ENCODE assay signal across 8 cellular contexts in the genomic region with DNA sequence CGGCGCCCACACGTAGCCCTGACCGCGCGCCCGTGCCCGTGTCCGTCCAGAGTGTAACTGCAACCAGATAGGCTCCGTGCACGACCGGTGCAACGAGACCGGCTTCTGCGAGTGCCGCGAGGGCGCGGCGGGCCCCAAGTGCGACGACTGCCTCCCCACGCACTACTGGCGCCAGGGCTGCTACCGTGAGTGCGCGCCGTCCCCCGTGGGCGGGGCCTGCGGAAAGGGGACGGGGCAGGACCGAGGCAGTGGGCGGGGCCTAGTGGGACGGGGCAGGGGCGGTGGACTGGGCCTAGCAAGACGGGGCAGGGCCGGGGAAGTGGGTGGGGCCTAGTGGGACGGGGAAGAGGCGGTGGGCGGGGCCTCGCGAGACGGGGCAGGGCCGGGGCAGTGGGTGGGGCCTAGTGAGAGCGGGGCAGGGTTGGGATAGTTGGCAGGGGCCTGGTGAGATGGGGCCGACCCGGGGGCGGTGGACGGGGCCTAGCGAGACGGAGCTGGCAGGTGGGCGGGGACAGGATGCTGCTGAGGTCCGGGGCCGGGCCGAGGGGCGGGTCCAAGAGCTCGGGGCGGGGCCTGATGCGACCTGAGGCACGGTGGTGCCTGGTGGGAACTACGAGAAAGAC.
DNase-seq lines count a peak whose midpoint lies in the region; ATAC-seq and TF ChIP-seq lines count a peak whose summit lies in the region.

No MANE protein-coding gene starts in this region.

- H3K4me3 ChIP-seq in AG10803 (ENCODE audit: low read length) (peak overlapping the region; percentile 57), coronary artery (peak overlapping the region; percentile 94)

- H3K4me3 Mint-ChIP-seq in activated CD4-positive, alpha-beta T cell treated with anti-CD3 and anti-CD28 coated beads, Interleukin-2, amount 10 ng/mL, durations not matched to agents 7 days and 5 days, result peak overlapping the region; percentile 98

- peak; percentile 63 for ATAC-seq in GM19324 (IDR thresholded peaks at IDR 0.05; ENCODE audit: low FRiP score, unreplicated experiment)
- ATAC-seq in HG03457 (IDR thresholded peaks at IDR 0.05; ENCODE audit: unreplicated experiment), result peak; percentile 57

- H3K27ac Mint-ChIP-seq in activated CD4-positive, alpha-beta T cell treated with anti-CD3 and anti-CD28 coated beads, Interleukin-2, amount 10 ng/mL, durations not matched to agents 7 days and 5 days, result peak overlapping the region; percentile 99

- H3K36me3 Mint-ChIP-seq in activated CD4-positive, alpha-beta T cell treated with anti-CD3 and anti-CD28 coated beads, Interleukin-2, amount 10 ng/mL, durations not matched to agents 7 days and 5 days (ENCODE audit: low read depth), result peaks cover 2% of the 10 kb centered on the region

- H3K27ac ChIP-seq in coronary artery, result peak overlapping the region; percentile 24 to 71

- H3K9me3 Mint-ChIP-seq in activated CD4-positive, alpha-beta T cell treated with anti-CD3 and anti-CD28 coated beads, Interleukin-2, amount 10 ng/mL, durations not matched to agents 7 days and 5 days, result no peaks in the 10 kb centered on the region

- DNase-seq in AG10803 (ENCODE audit: low read depth) (peak; percentile 74), NCI-H69 (lab: John Stamatoyannopoulos, UW) (peak; percentile 98), coronary artery (ENCODE audit: low spot score) (peak; percentile 98), left kidney (ENCODE audit: low read depth, low spot score) (peak; percentile 96)
- DNase-seq in activated CD4-positive, alpha-beta T cell treated with anti-CD3 and anti-CD28 coated beads, Interleukin-2, amount 10 ng/mL, durations not matched to agents 7 days and 5 days, result peak; percentile 99
- peak; percentile 94 to 97 (median 96) for DNase-seq in stimulated activated CD4-positive, alpha-beta T cell treated with anti-CD3 and anti-CD28 coated beads, Interleukin-1b, Interleukin-23, amount 100 ng/mL, for 24 hours (ENCODE audit: low read depth in 4 of 4, low spot score in 1 of 4)

- POLR2A ChIA-PET in activated CD4-positive, alpha-beta T cell treated with anti-CD3 and anti-CD28 coated beads, Interleukin-2, amount 10 ng/mL, durations not matched to agents 7 days and 5 days (lab: Charles Lee), result interaction anchor here (0.6 kb wide), 1 partner anchor 33 kb away, joined by 3 read pairs; no protein-coding TSS in a partner anchor

- CTCF ChIA-PET in activated CD4-positive, alpha-beta T cell treated with anti-CD3 and anti-CD28 coated beads, Interleukin-2, amount 10 ng/mL, durations not matched to agents 7 days and 5 days (lab: Charles Lee), result interaction anchor here (0.7 to 5.1 kb wide), 6 partner anchors 12 to 481 kb away, joined by 3 to 16 read pairs (median 5); no protein-coding TSS in a partner anchor

- H3K4me1 Mint-ChIP-seq in activated CD4-positive, alpha-beta T cell treated with anti-CD3 and anti-CD28 coated beads, Interleukin-2, amount 10 ng/mL, durations not matched to agents 7 days and 5 days, result peaks cover 22% of the 10 kb centered on the region

- no peak for TF ChIP-seq CTCF in AG10803 (conservative IDR thresholded peaks at IDR 0.05; ENCODE audit: low read length)
- TF ChIP-seq CTCF in coronary artery (IDR thresholded peaks at IDR 0.05), result no peak

- peaks cover 6% of the 10 kb centered on the region for H3K27me3 Mint-ChIP-seq in activated CD4-positive, alpha-beta T cell treated with anti-CD3 and anti-CD28 coated beads, Interleukin-2, amount 10 ng/mL, durations not matched to agents 7 days and 5 days

Comparison
In these comparisons a context has a peak if more than half of its experiments do, and no peak if none do; other contexts are left out.
1. Peak in every context shown above with its lines: DNase-seq, ATAC-seq, H3K4me3 ChIP-seq and H3K27ac ChIP-seq.